19 cellular contexts compared by ENCODE assay signal in the genomic region with DNA sequence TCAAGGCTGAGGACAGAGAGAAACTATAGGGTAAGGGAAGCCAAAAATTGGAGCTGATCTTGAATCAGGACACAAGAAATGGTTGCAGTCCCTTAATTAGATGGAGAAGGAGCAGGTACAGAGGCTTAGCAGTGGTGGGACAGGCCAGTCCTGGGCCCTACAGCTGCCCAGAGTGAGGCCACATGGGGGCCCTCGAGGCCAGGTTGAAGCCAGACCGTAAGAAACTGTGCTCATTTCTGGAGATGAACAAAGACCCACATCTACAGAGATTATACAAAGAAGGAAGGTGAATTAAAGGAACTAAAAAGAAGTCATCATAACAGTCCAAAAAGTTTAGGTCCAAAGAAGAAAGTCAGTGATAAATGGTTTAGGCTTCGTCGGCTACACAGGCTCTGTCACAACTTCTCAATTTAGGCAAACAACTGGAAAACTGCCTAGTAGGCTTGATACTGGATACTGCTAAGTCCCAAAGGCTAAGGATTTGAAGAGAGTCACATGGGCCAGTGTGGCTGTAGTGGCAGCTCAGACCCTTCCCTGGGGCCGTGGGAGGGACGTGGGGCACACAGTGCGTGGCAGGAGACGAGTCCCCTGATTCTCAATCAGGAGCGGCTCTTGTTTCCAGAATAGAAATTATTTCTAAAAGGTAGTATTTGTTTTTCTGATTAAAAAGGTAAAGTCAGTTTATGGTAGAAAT. TPM values are rescaled to one million over a fixed set of nuclear protein-coding genes. Genes with fewer than 3 reads are reported as not detected.
DNase-seq lines count a peak whose midpoint lies in the region; ATAC-seq and TF ChIP-seq lines count a peak whose summit lies in the region.
"Had no signal": no experiment of that assay in that cellular context is flagged by ENCODE, and none has a peak within 500 bp of the region (broad histone marks: within the 10 kb centered on the region; RNA-seq: fewer than 3 reads in every experiment).

No MANE protein-coding gene starts in this region.

- H3K4me1 ChIP-seq in colonic mucosa: peaks cover 4% of the 10 kb centered on the region
- H3K4me1 ChIP-seq: BE2C had no signal

- no peak overlapping the region for H3K9ac ChIP-seq in colonic mucosa (ENCODE audit: low read depth in 2 of 2, low read length in 2 of 2)

- DNase-seq in GM10266 (ENCODE audit: extremely low spot score) (no peak), fibroblast of the aortic adventitia (ENCODE audit: low read depth) (peak; percentile 4), sciatic nerve (ENCODE audit: low spot score) (no peak), colonic mucosa (no peak), COLO668 (lab: John Stamatoyannopoulos, UW; ENCODE audit: unreplicated experiment) (no peak), NCI-H146 treated with DMSO at 0.1 percent for 48 hours (lab: John Stamatoyannopoulos, UW; ENCODE audit: unreplicated experiment) (no peak)
- DNase-seq: BE2C, MG63, naive B cell, NCI-H187 treated with DMSO at 0.1 percent for 48 hours, SHP77 treated with DMSO at 0.1 percent for 48 hours, spleen, T-helper 2 cell had no signal

- ATAC-seq in SK-N-SH treated with all-trans-retinoic acid at 6 μM for 48 hours: peak; percentile 71; the same call in 2 of the 3 replicates
- peak; percentile 55 for ATAC-seq in sciatic nerve
- ATAC-seq: activated T-helper 17 cell treated with anti-CD3 and anti-CD28 coated beads, Interleukin-2, amount 50 U/mL, for 72 hours; stimulated activated effector memory CD8-positive, alpha-beta T cell treated with anti-CD3 and anti-CD28 coated beads, Interleukin-12 subunit alpha, Interleukin-12 subunit beta, amount 100 ng/mL, for 72 hours had no signal

- no peak overlapping the region for H3K27ac ChIP-seq in colonic mucosa
- H3K27ac ChIP-seq: prostate gland, spleen, thoracic aorta had no signal

- no peak overlapping the region for H3K4me3 ChIP-seq in fibroblast of the aortic adventitia (ENCODE audit: low read depth, low read length)
- H3K4me3 ChIP-seq in colonic mucosa: no peak overlapping the region
- H3K4me3 ChIP-seq: MG63, prostate gland, spleen, thoracic aorta had no signal

- no peaks in the 10 kb centered on the region for H3K27me3 ChIP-seq in colonic mucosa
- H3K27me3 ChIP-seq: BE2C, MG63 had no signal

- H3K36me3 ChIP-seq in colonic mucosa: no peaks in the 10 kb centered on the region
- H3K36me3 ChIP-seq: BE2C, MG63, prostate gland, spleen, thoracic aorta had no signal

- intact Hi-C loops in sciatic nerve (cut with DNase I) (no loop called here), colonic mucosa (cut with DNase I) (no loop called here)

- TF ChIP-seq CTCF in GM10266 (IDR thresholded peaks at IDR 0.05; ENCODE audit: control insufficient read depth, insufficient read depth, low read depth, missing control alignments) (peak; percentile 27), fibroblast of the aortic adventitia (IDR thresholded peaks at IDR 0.05; ENCODE audit: insufficient read depth, low read length) (peak; percentile 21), colonic mucosa (IDR thresholded peaks at IDR 0.05) (no peak)

- H3K9me3 ChIP-seq in colonic mucosa: no peaks in the 10 kb centered on the region
- H3K9me3 ChIP-seq: BE2C, MG63, prostate gland, thoracic aorta had no signal

TF ChIP-seq in SK-N-SH treated with all-trans-retinoic acid at 6 μM for 48 hours, 23 proteins besides CTCF, POLR2A, EP300 and RAD21:
- TF ChIP-seq BACH2 (CRISPR knock-in tag; IDR thresholded peaks at IDR 0.05; ENCODE audit: borderline replicate concordance) (no peak), ZNF8 (CRISPR knock-in tag; IDR thresholded peaks at IDR 0.05) (no peak), ZFP30 (CRISPR knock-in tag; IDR thresholded peaks at IDR 0.05) (no peak), ZFP3 (CRISPR knock-in tag; IDR thresholded peaks at IDR 0.05) (no peak), POU6F1 (CRISPR knock-in tag; IDR thresholded peaks at IDR 0.05; ENCODE audit: borderline replicate concordance, low read depth) (no peak), TCF4 (CRISPR knock-in tag; IDR thresholded peaks at IDR 0.05; ENCODE audit: borderline replicate concordance) (no peak), ESRRG (CRISPR knock-in tag; IDR thresholded peaks at IDR 0.05) (no peak), ZC3H10 (CRISPR knock-in tag; IDR thresholded peaks at IDR 0.05) (no peak), ZNF70 (CRISPR knock-in tag; IDR thresholded peaks at IDR 0.05) (no peak), SNAI2 (CRISPR knock-in tag; IDR thresholded peaks at IDR 0.05) (no peak), PPARA (CRISPR knock-in tag; IDR thresholded peaks at IDR 0.05; ENCODE audit: borderline replicate concordance) (no peak), ZNF565 (CRISPR knock-in tag; conservative IDR thresholded peaks at IDR 0.05; ENCODE audit: low read depth) (no peak), RARB (CRISPR knock-in tag; IDR thresholded peaks at IDR 0.05) (no peak), GLIS3 (CRISPR knock-in tag; IDR thresholded peaks at IDR 0.05) (no peak), PATZ1 (CRISPR knock-in tag; IDR thresholded peaks at IDR 0.05; ENCODE audit: borderline replicate concordance) (no peak), CSDC2 (CRISPR knock-in tag; IDR thresholded peaks at IDR 0.05) (no peak), ISL1 (CRISPR knock-in tag; IDR thresholded peaks at IDR 0.05) (no peak), TSHZ2 (CRISPR knock-in tag; IDR thresholded peaks at IDR 0.05) (no peak)
- TF ChIP-seq, protein P1, sequence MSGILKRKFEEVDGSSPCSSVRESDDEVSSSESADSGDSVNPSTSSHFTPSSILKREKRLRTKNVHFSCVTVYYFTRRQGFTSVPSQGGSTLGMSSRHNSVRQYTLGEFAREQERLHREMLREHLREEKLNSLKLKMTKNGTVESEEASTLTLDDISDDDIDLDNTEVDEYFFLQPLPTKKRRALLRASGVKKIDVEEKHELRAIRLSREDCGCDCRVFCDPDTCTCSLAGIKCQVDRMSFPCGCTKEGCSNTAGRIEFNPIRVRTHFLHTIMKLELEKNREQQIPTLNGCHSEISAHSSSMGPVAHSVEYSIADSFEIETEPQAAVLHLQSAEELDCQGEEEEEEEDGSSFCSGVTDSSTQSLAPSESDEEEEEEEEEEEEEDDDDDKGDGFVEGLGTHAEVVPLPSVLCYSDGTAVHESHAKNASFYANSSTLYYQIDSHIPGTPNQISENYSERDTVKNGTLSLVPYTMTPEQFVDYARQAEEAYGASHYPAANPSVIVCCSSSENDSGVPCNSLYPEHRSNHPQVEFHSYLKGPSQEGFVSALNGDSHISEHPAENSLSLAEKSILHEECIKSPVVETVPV (CRISPR knock-in tag; IDR thresholded peaks at IDR 0.05): no peak

RNA-seq across cellular contexts. Expression of gene CNGA3, which starts 50.4 kb away (rescaled TPM):
- total RNA-seq in fibroblast of the aortic adventitia (ENCODE audit: low replicate concordance) (0.18 TPM in 1 of 2 replicates, not detected in the other), sciatic nerve (not detected), colonic mucosa (under 1 TPM; 0.20 to 0.35 TPM)
- total RNA-seq: activated T-helper 17 cell treated with anti-CD3 and anti-CD28 coated beads, Interleukin-2, amount 50 U/mL, for 72 hours; NCI-H460; spleen; thoracic aorta had no signal
